27 cellular contexts compared by ENCODE assay signal in genomic region chr5:125888358-125888757, GRCh38.
"Had no signal": no experiment of that assay in that cellular context is flagged by ENCODE, and none has a peak within 500 bp of the region (broad histone marks: within the 10 kb centered on the region; RNA-seq: fewer than 3 reads in every experiment).

No MANE protein-coding gene starts in this region.

- H3K9me3 ChIP-seq: stomach, suprapubic skin, testis, thoracic aorta, thyroid gland, tibial artery, transverse colon, upper lobe of left lung, upper lobe of right lung, uterus, vagina had no signal

- ATAC-seq: stimulated activated effector memory CD8-positive, alpha-beta T cell treated with anti-CD3 and anti-CD28 coated beads, Interleukin-12 subunit alpha, Interleukin-12 subunit beta, amount 100 ng/mL, for 72 hours; stimulated activated memory B cell treated with anti-CD40 and anti-IgM and Interleukin-4, amounts not matched to agents 10 μg/mL and 1 μg/mL and 100 μg/mL, for 72 hours; stimulated activated naive B cell treated with anti-CD40 and anti-IgM and Interleukin-4, amounts not matched to agents 10 μg/mL and 1 μg/mL and 100 μg/mL, for 72 hours; stimulated activated naive CD8-positive, alpha-beta T cell treated with anti-CD3 and anti-CD28 coated beads, Interleukin-15, amount 100 ng/mL, for 72 hours; stimulated activated naive CD8-positive, alpha-beta T cell treated with anti-CD3 and anti-CD28 coated beads, Interleukin-15, Interleukin-2, amounts not matched to agents 100 U/mL and 50 U/mL, for 24 hours; upper lobe of right lung had no signal

- H3K36me3 ChIP-seq: stomach, suprapubic skin, thoracic aorta, thyroid gland, tibial artery, tibial nerve, transverse colon, upper lobe of left lung, upper lobe of right lung, uterus, vagina had no signal

- H3K4me3 ChIP-seq: stomach, suprapubic skin, testis, thoracic aorta, thyroid gland, tibial artery, tibial nerve, transverse colon, upper lobe of left lung, upper lobe of right lung, uterus, vagina had no signal

- H3K27ac ChIP-seq: stomach, suprapubic skin, testis, thoracic aorta, thyroid gland, tibial artery, tibial nerve, transverse colon, upper lobe of left lung, upper lobe of right lung, uterus, vagina had no signal

- FAIRE-seq: urothelium cell line had no signal

- DNase-seq: stimulated activated CD4-positive, alpha-beta T cell treated with anti-CD3 and anti-CD28 coated beads, Interleukin-2, amount 100 ng/mL, for 48 hours; stimulated activated CD4-positive, alpha-beta T cell treated with anti-CD3 and anti-CD28 coated beads, Interleukin-4, amount 100 ng/mL, for 1 hour; stimulated activated CD4-positive, alpha-beta T cell treated with anti-CD3 and anti-CD28 coated beads, Interleukin-4, amount 100 ng/mL, for 24 hours; stimulated activated CD4-positive, alpha-beta T cell treated with anti-CD3 and anti-CD28 coated beads, Interleukin-4, amount 100 ng/mL, for 4 hours; stimulated activated CD8-positive, alpha-beta memory T cell treated with anti-CD3 and anti-CD28 coated beads, Interleukin-4, amount 100 ng/mL, for 48 hours; stimulated activated naive B cell treated with anti-CD40 and anti-IgM and Interleukin-4, amounts not matched to agents 10 μg/mL and 1 μg/mL and 100 μg/mL, for 72 hours; stimulated activated naive CD4-positive, alpha-beta T cell; stimulated activated naive CD4-positive, alpha-beta T cell treated with Interleukin-2 at 50 U/mL for 16 hours; stimulated activated naive CD8-positive, alpha-beta T cell treated with anti-CD3 and anti-CD28 coated beads, Interleukin-15, amount 100 ng/mL, for 72 hours; stimulated activated naive CD8-positive, alpha-beta T cell treated with anti-CD3 and anti-CD28 coated beads, Interleukin-15, Interleukin-2, amounts not matched to agents 100 U/mL and 50 U/mL, for 24 hours; stomach; substantia nigra; testis; thyroid gland; tibial artery; transverse colon; trophoblast cell; upper lobe of left lung; upper lobe of right lung; uterus had no signal

- H3K4me1 ChIP-seq: suprapubic skin, testis, thyroid gland, tibial nerve, upper lobe of left lung, upper lobe of right lung, uterus, vagina had no signal

- H3K27me3 ChIP-seq: stomach, suprapubic skin, testis, thyroid gland, tibial artery, tibial nerve, transverse colon, upper lobe of left lung, upper lobe of right lung, uterus, vagina had no signal
